Comparison of ENCODE assay signal across 8 cellular contexts in the genomic region with DNA sequence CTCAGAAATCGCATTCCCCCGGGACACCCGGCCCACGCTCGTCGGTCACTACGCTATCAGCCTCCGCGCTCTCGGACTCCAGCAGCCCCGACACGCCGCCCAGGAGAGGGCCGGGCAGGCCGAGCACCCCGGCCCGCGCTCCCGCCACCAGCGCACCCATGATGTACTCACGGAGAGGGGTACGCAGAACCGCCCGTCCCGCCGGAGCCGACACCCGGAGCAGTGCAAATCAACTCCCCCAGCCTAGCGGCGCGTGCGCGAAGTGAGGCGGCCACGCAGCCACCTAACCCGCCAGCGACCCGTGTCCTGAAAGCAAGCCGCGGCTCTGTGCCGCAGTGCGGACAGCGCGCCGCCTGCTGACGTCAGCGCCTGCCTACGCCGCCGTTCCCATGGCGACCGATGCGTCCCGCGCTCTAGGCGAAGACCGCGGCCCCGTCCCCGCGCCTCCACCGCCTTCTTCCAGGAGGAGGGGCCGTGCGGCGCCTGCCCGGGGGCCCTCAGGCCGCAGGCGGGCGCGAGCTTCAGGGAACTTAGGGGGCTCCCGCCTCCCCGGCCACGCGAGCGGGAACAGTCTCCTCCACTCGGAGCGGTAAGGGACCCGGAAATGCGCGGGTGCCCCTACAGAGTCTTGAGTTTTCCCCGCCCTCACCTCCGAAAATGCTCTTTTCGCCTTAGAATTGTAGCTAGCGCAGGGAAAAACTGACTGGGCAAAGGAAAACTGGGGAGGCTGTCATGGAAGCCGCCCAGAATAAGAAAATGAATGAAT. TPM values are rescaled to one million over a fixed set of nuclear protein-coding genes. Genes with fewer than 3 reads are reported as not detected.
DNase-seq lines count a peak whose midpoint lies in the region; ATAC-seq and TF ChIP-seq lines count a peak whose summit lies in the region.

A gene (minus strand): TSS at position 329 of the 766 bp plus-strand sequence. CDS start 5,503 bp downstream, outside the sequence.

- H3K27ac Mint-ChIP-seq in activated CD8-positive, alpha-beta memory T cell treated with anti-CD3 and anti-CD28 coated beads, Interleukin-2, amount 10 ng/mL, durations not matched to agents 7 days and 5 days, result no peak within 1 kb of the TSS
- H3K27ac Mint-ChIP-seq in endothelial cell (ENCODE audit: unreplicated experiment) (peak within 1 kb of the TSS; percentile 91), mesothelial cell of epicardium (no peak within 1 kb of the TSS)

- CTCF ChIA-PET in activated CD8-positive, alpha-beta memory T cell treated with anti-CD3 and anti-CD28 coated beads, Interleukin-2, amount 10 ng/mL, durations not matched to agents 7 days and 5 days (lab: Charles Lee), result interaction anchor here (0.9 to 2.0 kb wide), 5 partner anchors 9 to 792 kb away, joined by 4 to 9 read pairs (median 5); a partner anchor contains a TSS

- no peak for TF ChIP-seq CTCF in endothelial cell (IDR thresholded peaks at IDR 0.05; ENCODE audit: unreplicated experiment)
- no peak for TF ChIP-seq CTCF in mesothelial cell of epicardium (IDR thresholded peaks at IDR 0.05; ENCODE audit: unreplicated experiment)

- H3K4me1 Mint-ChIP-seq in activated CD8-positive, alpha-beta memory T cell treated with anti-CD3 and anti-CD28 coated beads, Interleukin-2, amount 10 ng/mL, durations not matched to agents 7 days and 5 days, result peaks cover 21% of the 10 kb centered on the region
- H3K4me1 Mint-ChIP-seq in endothelial cell (ENCODE audit: unreplicated experiment) (peaks cover 4% of the 10 kb centered on the region), mesothelial cell of epicardium (peaks cover 13% of the 10 kb centered on the region)

- peaks cover 22% of the 10 kb centered on the region for H3K36me3 Mint-ChIP-seq in activated CD8-positive, alpha-beta memory T cell treated with anti-CD3 and anti-CD28 coated beads, Interleukin-2, amount 10 ng/mL, durations not matched to agents 7 days and 5 days
- H3K36me3 Mint-ChIP-seq in endothelial cell (ENCODE audit: low read depth, unreplicated experiment) (no peaks in the 10 kb centered on the region), mesothelial cell of epicardium (peaks cover 4% of the 10 kb centered on the region)

- H3K27me3 Mint-ChIP-seq in activated CD8-positive, alpha-beta memory T cell treated with anti-CD3 and anti-CD28 coated beads, Interleukin-2, amount 10 ng/mL, durations not matched to agents 7 days and 5 days, result no peaks in the 10 kb centered on the region
- peaks cover 2% of the 10 kb centered on the region for H3K27me3 Mint-ChIP-seq in endothelial cell (ENCODE audit: unreplicated experiment)
- H3K27me3 Mint-ChIP-seq in mesothelial cell of epicardium (ENCODE audit: low read depth), result no peaks in the 10 kb centered on the region

- ATAC-seq in GM21367 (IDR thresholded peaks at IDR 0.05; ENCODE audit: unreplicated experiment), result peak; percentile 96
- peak; percentile 83 for ATAC-seq in activated CD8-positive, alpha-beta memory T cell treated with anti-CD3 and anti-CD28 coated beads, Interleukin-2, amount 10 ng/mL, durations not matched to agents 7 days and 5 days

- DNase-seq in D341Med (ENCODE audit: low spot score), result peak; percentile 95
- peak; percentile 96 for DNase-seq in HT-29 (ENCODE audit: low spot score)
- DNase-seq in NOMO-1 treated with dmso at 0.1 percent for 144 hours (lab: John Stamatoyannopoulos, UW; ENCODE audit: unreplicated experiment), result peak; percentile 91
- peak; percentile 92 for DNase-seq in activated CD8-positive, alpha-beta memory T cell treated with anti-CD3 and anti-CD28 coated beads, Interleukin-2, amount 10 ng/mL, durations not matched to agents 7 days and 5 days
- peak; percentile 93 for DNase-seq in endothelial cell (ENCODE audit: low spot score)
- peak; percentile 89 to 92 for DNase-seq in mesothelial cell of epicardium (ENCODE audit: low spot score in 2 of 2, unreplicated experiment in 2 of 2)
- peak; percentile 91 to 92 for DNase-seq in stimulated activated CD8-positive, alpha-beta memory T cell treated with anti-CD3 and anti-CD28 coated beads, Interleukin-15, amount 100 ng/mL, for 48 hours (ENCODE audit: low read depth in 2 of 2)

- no peak within 1 kb of the TSS for H3K4me3 Mint-ChIP-seq in activated CD8-positive, alpha-beta memory T cell treated with anti-CD3 and anti-CD28 coated beads, Interleukin-2, amount 10 ng/mL, durations not matched to agents 7 days and 5 days
- H3K4me3 Mint-ChIP-seq in endothelial cell (ENCODE audit: unreplicated experiment) (peak within 1 kb of the TSS; percentile 95), mesothelial cell of epicardium (no peak within 1 kb of the TSS)

- no peaks in the 10 kb centered on the region for H3K9me3 Mint-ChIP-seq in activated CD8-positive, alpha-beta memory T cell treated with anti-CD3 and anti-CD28 coated beads, Interleukin-2, amount 10 ng/mL, durations not matched to agents 7 days and 5 days (ENCODE audit: low read depth)
- no peaks in the 10 kb centered on the region for H3K9me3 Mint-ChIP-seq in endothelial cell (ENCODE audit: unreplicated experiment)
- no peaks in the 10 kb centered on the region for H3K9me3 Mint-ChIP-seq in mesothelial cell of epicardium

RNA-seq across cellular contexts. Expression of the gene that starts here (rescaled TPM):
- total RNA-seq in HT-29 (2014; rRNA removed; shearing (Covaris generic)), result 5.1 and 9.1 TPM in 2 replicates
- total RNA-seq in activated CD8-positive, alpha-beta memory T cell treated with anti-CD3 and anti-CD28 coated beads, Interleukin-2, amount 10 ng/mL, durations not matched to agents 7 days and 5 days, result 10 to 100 TPM; 29.8 to 88.0 TPM
- total RNA-seq in endothelial cell (ENCODE audit: unreplicated experiment) (12.6 TPM), mesothelial cell of epicardium (39.7 to 42.6 TPM (median 41.6 TPM) in 3 replicates)

Comparison
In these comparisons a context has a peak if more than half of its experiments do, and no peak if none do; other contexts are left out.
1. Peak in every context shown above with its lines: DNase-seq and ATAC-seq.